ENCODE assay signal across 17 cellular contexts in the genomic region with DNA sequence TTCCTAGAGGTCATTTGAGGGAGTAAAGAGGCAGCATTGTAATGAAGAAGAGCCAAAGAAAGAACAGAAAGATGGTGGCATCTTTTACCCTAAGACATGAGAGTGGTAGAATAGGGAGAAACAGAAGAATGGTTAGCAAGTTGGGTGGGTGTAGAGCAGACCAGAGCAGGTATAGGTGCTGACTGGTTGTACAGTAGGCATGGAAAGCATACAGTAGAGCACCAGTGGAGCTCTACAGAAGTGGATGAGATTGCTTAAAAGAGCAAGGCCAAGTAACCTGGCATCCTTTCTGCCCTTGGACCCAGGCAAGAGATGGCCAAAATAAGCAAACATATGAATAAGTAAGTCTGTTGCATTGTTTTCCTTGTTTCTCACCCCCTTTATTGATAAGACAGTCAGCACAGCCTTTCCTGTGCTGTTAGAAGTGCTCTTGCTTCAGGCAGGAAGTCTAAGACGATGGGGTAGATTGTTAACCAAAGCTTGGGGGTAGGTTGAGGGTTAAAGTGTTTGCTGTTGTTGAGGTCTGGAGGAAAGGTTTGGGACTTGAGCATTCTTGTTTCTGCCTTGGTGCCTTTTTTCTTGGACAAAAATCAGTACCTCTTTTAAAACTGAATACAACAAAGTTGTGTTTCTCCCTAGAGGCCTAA.
"Had no signal": no experiment of that assay in that cellular context is flagged by ENCODE, and none has a peak within 500 bp of the region (broad histone marks: within the 10 kb centered on the region; RNA-seq: fewer than 3 reads in every experiment).

No MANE protein-coding gene starts in this region.

- H3K4me3 ChIP-seq: cardiac muscle cell, colonic mucosa, lung, psoas muscle, SJCRH30 had no signal

- H3K27ac Mint-ChIP-seq: activated CD4-positive, alpha-beta T cell treated with anti-CD3 and anti-CD28 coated beads, Interleukin-2, amount 10 ng/mL, durations not matched to agents 24 days and 14 days; activated T-cell treated with anti-CD3 and anti-CD28 coated beads, Interleukin-2, amount 50 U/mL, for 24 hours; nephron; type B pancreatic cell had no signal

- H3K4me1 Mint-ChIP-seq: nephron had no signal

- H3K27ac ChIP-seq: cardiac muscle cell, colonic mucosa, epithelial cell of prostate, psoas muscle, SJCRH30 had no signal

- H3K27me3 Mint-ChIP-seq: activated T-cell treated with anti-CD3 and anti-CD28 coated beads, Interleukin-2, amount 50 U/mL, for 24 hours; type B pancreatic cell had no signal

- DNase-seq: activated effector memory CD4-positive, alpha-beta T cell treated with Interleukin-2 at 50 U/mL for 16 hours; activated T-cell treated with anti-CD3 and anti-CD28 coated beads, Interleukin-2, amount 50 U/mL, for 24 hours; colonic mucosa; effector CD8-positive, alpha-beta T cell; left colon; psoas muscle; SJCRH30; stimulated activated CD4-positive, alpha-beta T cell treated with anti-CD3 and anti-CD28 coated beads, Interleukin-12 subunit alpha, Interleukin-12 subunit beta, amount 100 ng/mL, for 4 hours; stimulated activated naive CD4-positive, alpha-beta T cell; SW 1271 had no signal

- ATAC-seq: left colon, psoas muscle had no signal

- H3K4me3 Mint-ChIP-seq: activated CD4-positive, alpha-beta T cell treated with anti-CD3 and anti-CD28 coated beads, Interleukin-2, amount 10 ng/mL, durations not matched to agents 24 days and 14 days; activated T-cell treated with anti-CD3 and anti-CD28 coated beads, Interleukin-2, amount 50 U/mL, for 24 hours; nephron; type B pancreatic cell had no signal

- FAIRE-seq: astrocyte had no signal
